In the genomic region with DNA sequence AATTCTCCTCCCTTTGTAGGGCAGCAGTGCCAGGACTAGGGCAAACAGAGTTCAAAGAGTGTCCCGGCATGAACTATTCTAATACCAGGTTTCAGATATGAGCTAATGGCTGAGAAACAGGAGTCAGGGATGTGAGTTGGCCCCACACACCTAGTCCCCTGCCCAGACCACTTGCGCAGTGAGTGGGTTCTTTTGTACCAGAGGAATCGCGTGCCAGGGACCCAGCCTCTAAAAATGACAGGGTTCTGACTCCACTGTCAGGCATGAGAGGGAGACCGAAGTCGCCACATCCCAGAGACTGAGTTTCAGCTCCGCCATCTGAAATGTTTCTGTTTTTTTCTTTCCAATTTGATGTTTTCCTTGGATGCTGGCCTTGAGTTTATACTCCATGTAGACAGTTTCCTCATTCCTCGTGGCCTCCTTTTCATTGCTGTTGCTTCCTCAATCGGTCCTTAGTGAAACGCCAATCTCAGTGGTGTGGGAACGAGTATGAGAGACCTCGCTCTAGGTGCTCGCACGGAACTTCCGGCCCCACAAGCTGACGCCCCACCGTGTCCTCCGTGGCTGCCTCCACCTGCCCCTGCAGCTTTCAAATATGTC, we compare ENCODE assay signal across 26 cellular contexts. TPM values are rescaled to one million over a fixed set of nuclear protein-coding genes. Genes with fewer than 3 reads are reported as not detected.
DNase-seq lines count a peak whose midpoint lies in the region; ATAC-seq and TF ChIP-seq lines count a peak whose summit lies in the region.
"Had no signal": no experiment of that assay in that cellular context is flagged by ENCODE, and none has a peak within 500 bp of the region (broad histone marks: within the 10 kb centered on the region; RNA-seq: fewer than 3 reads in every experiment).

No MANE protein-coding gene starts in this region.

- H3K27me3 Mint-ChIP-seq in endothelial cell (ENCODE audit: unreplicated experiment), result peaks cover 4% of the 10 kb centered on the region

- no peak overlapping the region for H3K27ac Mint-ChIP-seq in endothelial cell (ENCODE audit: unreplicated experiment)
- H3K27ac Mint-ChIP-seq: neural progenitor cell, WTC11 had no signal

- no peaks in the 10 kb centered on the region for H3K36me3 Mint-ChIP-seq in endothelial cell (ENCODE audit: low read depth, unreplicated experiment)
- H3K36me3 Mint-ChIP-seq: activated naive CD4-positive, alpha-beta T cell treated with anti-CD3 and anti-CD28 coated beads, Interleukin-2, amount 50 U/mL, for 72 hours; WTC11 had no signal

- H3K9me3 Mint-ChIP-seq in endothelial cell (ENCODE audit: unreplicated experiment), result no peaks in the 10 kb centered on the region
- H3K9me3 Mint-ChIP-seq: activated naive CD4-positive, alpha-beta T cell treated with anti-CD3 and anti-CD28 coated beads, Interleukin-2, amount 50 U/mL, for 72 hours had no signal

- in situ Hi-C loops in G401 (cut with HindIII; ENCODE audit: low sequenced_read_pairs), result no loop called here

- H3K4me1 Mint-ChIP-seq in endothelial cell (ENCODE audit: unreplicated experiment), result peaks cover 7% of the 10 kb centered on the region

- intact Hi-C loops in Right ventricle myocardium inferior (cut with DNase I) (no loop called here), right cardiac atrium (cut with DNase I) (no loop called here), aorta (cut with DNase I) (no loop called here)

- H3K27ac ChIP-seq in right atrium auricular region (no peak overlapping the region), right cardiac atrium (ENCODE audit: low read length) (no peak overlapping the region), aorta (ENCODE audit: low read depth in 1 of 2, low read length in 2 of 2) (no peak overlapping the region)
- H3K27ac ChIP-seq: esophagus squamous epithelium, neural progenitor cell, RWPE1 had no signal

- no peak overlapping the region for H3K4me3 Mint-ChIP-seq in endothelial cell (ENCODE audit: unreplicated experiment)
- H3K4me3 Mint-ChIP-seq: neural progenitor cell, WTC11 had no signal

- TF ChIP-seq CTCF in right atrium auricular region (IDR thresholded peaks at IDR 0.05), result no peak
- TF ChIP-seq CTCF in choroid plexus epithelial cell (conservative IDR thresholded peaks at IDR 0.05; ENCODE audit: low read depth, low read length), result no peak
- TF ChIP-seq CTCF in endothelial cell (IDR thresholded peaks at IDR 0.05; ENCODE audit: unreplicated experiment), result no peak

- H3K4me1 ChIP-seq in right atrium auricular region (no peaks in the 10 kb centered on the region), right cardiac atrium (ENCODE audit: control insufficient read depth, insufficient read depth, low read length) (peaks cover 1% of the 10 kb centered on the region), aorta (ENCODE audit: control insufficient read depth in 1 of 2, insufficient read depth in 2 of 2, low read length in 2 of 2) (no peaks in the 10 kb centered on the region)

- no peak for DNase-seq in Right ventricle myocardium inferior (ENCODE audit: missing footprints)
- DNase-seq in right atrium auricular region (ENCODE audit: low spot score), result no peak
- DNase-seq in choroid plexus epithelial cell (ENCODE audit: low read depth), result peak; percentile 43
- DNase-seq in right cardiac atrium, result no peak
- DNase-seq in aorta, result no peak
- DNase-seq in endothelial cell (ENCODE audit: low spot score), result no peak
- DNase-seq in G401 (ENCODE audit: low spot score), result no peak
- DNase-seq: activated CD8-positive, alpha-beta memory T cell treated with anti-CD3 and anti-CD28 coated beads, Interleukin-2, amount 50 U/mL, for 4 hours; AML-193; anterior cingulate cortex; DMS153; effector memory CD4-positive, alpha-beta T cell; esophagus squamous epithelium; GDM1; GOT3; KG1; mammary epithelial cell; NCI-H1694 treated with DMSO at 0.1 percent for 48 hours; NCI-H69; small intestine; stimulated activated CD4-positive, alpha-beta T cell treated with anti-CD3 and anti-CD28 coated beads, Interleukin-2, amount 100 ng/mL, for 24 hours had no signal

- H3K36me3 ChIP-seq in right atrium auricular region, result no peaks in the 10 kb centered on the region
- H3K36me3 ChIP-seq in aorta (ENCODE audit: control insufficient read depth in 1 of 2, insufficient read depth in 2 of 2, low read length in 1 of 2), result no peaks in the 10 kb centered on the region
- H3K36me3 ChIP-seq: neural progenitor cell had no signal

- peak; percentile 37 for ATAC-seq in Right ventricle myocardium inferior
- peak; percentile 38 to 45 for ATAC-seq in right cardiac atrium
- peak; percentile 57 for ATAC-seq in aorta (ENCODE audit: low FRiP score)
- no peak for ATAC-seq in GM21526 (IDR thresholded peaks at IDR 0.05; ENCODE audit: low FRiP score, unreplicated experiment)
- ATAC-seq: activated naive CD4-positive, alpha-beta T cell treated with anti-CD3 and anti-CD28 coated beads, Interleukin-2, amount 50 U/mL, for 72 hours; WTC11 had no signal

- H3K27me3 ChIP-seq in right atrium auricular region (no peaks in the 10 kb centered on the region), right cardiac atrium (ENCODE audit: control insufficient read depth, insufficient read depth) (no peaks in the 10 kb centered on the region), aorta (ENCODE audit: control insufficient read depth in 1 of 2, insufficient read depth in 2 of 2, low read length in 1 of 2) (no peaks in the 10 kb centered on the region)
- H3K27me3 ChIP-seq: esophagus squamous epithelium, neural progenitor cell had no signal

- H3K9me3 ChIP-seq in right atrium auricular region, result no peaks in the 10 kb centered on the region
- H3K9me3 ChIP-seq in right cardiac atrium (ENCODE audit: control insufficient read depth, low read length), result no peaks in the 10 kb centered on the region
- no peaks in the 10 kb centered on the region for H3K9me3 ChIP-seq in aorta (ENCODE audit: control insufficient read depth, low read length)
- H3K9me3 ChIP-seq: esophagus squamous epithelium had no signal

- H3K4me3 ChIP-seq in right atrium auricular region (peak overlapping the region in 1 of 2 donors; percentile 11), choroid plexus epithelial cell (ENCODE audit: low read depth, low read length) (no peak overlapping the region), right cardiac atrium (ENCODE audit: low read length) (no peak overlapping the region), aorta (ENCODE audit: low read length in 2 of 2) (peak overlapping the region in 1 of 2 donors; percentile 6)
- H3K4me3 ChIP-seq: esophagus squamous epithelium, neural progenitor cell had no signal

- 58% methylated on average over 18 of the region's 18 CpGs for WGBS in right cardiac atrium
- 6 to 9% methylated on average over 18 of the region's 18 CpGs for WGBS in aorta, 2 donors

RNA-seq across cellular contexts. Expression of a gene that starts 31.5 kb away (rescaled TPM):
- total RNA-seq in Right ventricle myocardium inferior (6.2 TPM), right atrium auricular region (10 to 100 TPM in 1 of 2 donors, 1 to 10 TPM in 1; 6.3 to 11.3 TPM), right cardiac atrium (1 to 10 TPM; 6.5 to 8.3 (median 8.0) TPM), aorta (10 to 100 TPM in 1 of 2 donors, 1 to 10 TPM in 1; 8.0 to 13.2 TPM), endothelial cell (ENCODE audit: unreplicated experiment) (14.7 TPM)
- polyA plus RNA-seq in right cardiac atrium (4.7 TPM), aorta (1 to 10 TPM; 2.8 to 7.1 TPM)
- total RNA-seq in G401 (2014; rRNA removed; shearing (Covaris generic)), result 21.5 and 22.3 TPM in 2 replicates
